In the genomic region with DNA sequence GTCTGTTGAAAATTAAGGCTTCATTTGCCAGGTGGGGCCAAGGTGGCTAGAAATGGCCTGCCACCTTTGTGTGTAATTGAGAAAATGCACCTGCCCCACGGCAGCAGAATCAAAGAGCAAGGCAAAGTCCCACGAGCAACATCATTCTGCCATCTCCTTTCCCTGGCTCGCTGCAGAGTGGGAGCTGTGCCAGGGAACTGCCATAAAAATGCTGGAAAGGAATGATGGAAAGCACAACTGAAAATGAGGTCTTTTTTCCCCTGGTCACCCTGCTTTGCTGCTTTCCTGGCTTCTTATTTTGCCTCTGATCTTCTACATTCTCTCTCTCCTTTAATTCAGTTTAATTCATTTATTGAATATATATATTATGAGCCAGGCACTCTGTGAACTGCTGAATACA, we compare ENCODE assay signal across 31 cellular contexts. TPM values are rescaled to one million over a fixed set of nuclear protein-coding genes. Genes with fewer than 3 reads are reported as not detected.
DNase-seq lines count a peak whose midpoint lies in the region; ATAC-seq, FAIRE-seq and TF ChIP-seq lines count a peak whose summit lies in the region.
"Had no signal": no experiment of that assay in that cellular context is flagged by ENCODE, and none has a peak within 500 bp of the region (broad histone marks: within the 10 kb centered on the region; RNA-seq: fewer than 3 reads in every experiment).

No MANE protein-coding gene starts in this region.

- no peak overlapping the region for H3K27ac ChIP-seq in H1 (ENCODE audit: low read depth, low read length)
- no peak overlapping the region for H3K27ac ChIP-seq in WERI-Rb-1
- H3K27ac ChIP-seq in naive thymus-derived CD4-positive, alpha-beta T cell (ENCODE audit: low read depth, low read length), result no peak overlapping the region
- H3K27ac ChIP-seq in colonic mucosa, result no peak overlapping the region
- H3K27ac ChIP-seq: A549, coronary artery, neural progenitor cell, parathyroid adenoma, SJCRH30, testis had no signal

- TF ChIP-seq RAD21 in H1 (IDR thresholded peaks at IDR 0.05 in 1 of 2, conservative IDR thresholded peaks at IDR 0.05 in 1 of 2; ENCODE audit: low read depth in 2 of 2, low read length in 2 of 2), result no peak

- no peaks in the 10 kb centered on the region for H3K79me2 ChIP-seq in H1 (ENCODE audit: control insufficient read depth in 1 of 2, insufficient read depth in 2 of 2, low read length in 2 of 2)
- H3K79me2 ChIP-seq: parathyroid adenoma had no signal

- no peak overlapping the region for H2AK5ac ChIP-seq in H1 (ENCODE audit: low read depth, low read length)

- H3K18ac ChIP-seq in H1 (ENCODE audit: extremely low read depth, low read length), result no peak overlapping the region

- no peak for ATAC-seq in naive thymus-derived CD4-positive, alpha-beta T cell
- ATAC-seq: A549; effector memory CD8-positive, alpha-beta T cell; left cardiac atrium had no signal

- H3K4me1 ChIP-seq in H1 (replicated peaks in 1 of 4; ENCODE audit: control insufficient read depth in 3 of 4, insufficient read depth in 4 of 4, low read length in 3 of 4), result no peaks in the 10 kb centered on the region
- peaks cover 0 to 3% of the 10 kb centered on the region in 2 donors for H3K4me1 ChIP-seq in naive thymus-derived CD4-positive, alpha-beta T cell (ENCODE audit: control insufficient read depth in 2 of 2, insufficient read depth in 2 of 2, low read length in 2 of 2)
- no peaks in the 10 kb centered on the region for H3K4me1 ChIP-seq in colonic mucosa
- H3K4me1 ChIP-seq: neural progenitor cell, parathyroid adenoma, testis had no signal

- H3K4me3 Mint-ChIP-seq in naive thymus-derived CD4-positive, alpha-beta T cell, result no peak overlapping the region
- H3K4me3 Mint-ChIP-seq: activated B cell treated with CpG ODN at 0.5 μM for 24 hours; activated CD4-positive, alpha-beta T cell treated with anti-CD3 and anti-CD28 coated beads, Interleukin-2, amount 10 ng/mL, durations not matched to agents 7 days and 5 days; activated naive CD8-positive, alpha-beta T cell treated with anti-CD3 and anti-CD28 coated beads, Interleukin-2, amount 10 ng/mL, durations not matched to agents 7 days and 5 days; CD4-positive, alpha-beta memory T cell; effector memory CD8-positive, alpha-beta T cell; H9; immature natural killer cell; memory B cell; neural progenitor cell; stimulated activated naive CD8-positive, alpha-beta T cell treated with anti-CD3 and anti-CD28 coated beads, Interleukin-15, Interleukin-2, amounts not matched to agents 100 ng/mL and 50 ng/mL, for 24 hours had no signal

- no peaks in the 10 kb centered on the region for H3K9me3 ChIP-seq in H1 (ENCODE audit: insufficient read depth in 2 of 2, low read depth in 1 of 2, low read length in 1 of 2)
- H3K9me3 ChIP-seq in WERI-Rb-1 (ENCODE audit: severe bottlenecking), result peaks cover 10% of the 10 kb centered on the region
- H3K9me3 ChIP-seq in naive thymus-derived CD4-positive, alpha-beta T cell (ENCODE audit: control insufficient read depth in 2 of 3, low read length in 3 of 3), result no peaks in the 10 kb centered on the region
- no peaks in the 10 kb centered on the region for H3K9me3 ChIP-seq in colonic mucosa
- H3K9me3 ChIP-seq: testis had no signal

- peak; percentile 15 for DNase-seq in NCI-H748 (lab: John Stamatoyannopoulos, UW; ENCODE audit: unreplicated experiment)
- DNase-seq in NCI-H748 treated with DMSO at 0.1 percent for 48 hours (lab: John Stamatoyannopoulos, UW), result no peak
- DNase-seq in NCI-H2171 treated with DMSO at 0.1 percent for 48 hours (lab: John Stamatoyannopoulos, UW), result peak; percentile 63
- no peak for DNase-seq in H1 (ENCODE audit: low read depth in 1 of 2, low spot score in 2 of 2)
- DNase-seq in WERI-Rb-1, result no peak
- DNase-seq in naive thymus-derived CD4-positive, alpha-beta T cell, result no peak
- DNase-seq in colonic mucosa, result no peak
- DNase-seq in MV-4-11 (lab: John Stamatoyannopoulos, UW), result no peak
- DNase-seq: activated B cell treated with CpG ODN at 0.5 μM for 24 hours; activated CD4-positive, alpha-beta T cell treated with anti-CD3 and anti-CD28 coated beads, Interleukin-2, amount 10 ng/mL, durations not matched to agents 7 days and 5 days; activated effector memory CD4-positive, alpha-beta T cell treated with anti-CD3 and anti-CD28 coated beads, Interleukin-2, amount 50 U/mL, for 16 hours; activated naive CD8-positive, alpha-beta T cell treated with anti-CD3 and anti-CD28 coated beads, Interleukin-2, amount 10 ng/mL, durations not matched to agents 7 days and 5 days; CD4-positive, alpha-beta memory T cell; effector memory CD8-positive, alpha-beta T cell; erythroblast; H9; immature natural killer cell; left cardiac atrium; NCI-H2227 treated with DMSO at 0.1 percent for 48 hours; NCI-H82; SJCRH30; stimulated activated CD4-positive, alpha-beta T cell treated with anti-CD3 and anti-CD28 coated beads, Interleukin-1b, Interleukin-23, amount 100 ng/mL, for 48 hours; testis had no signal

- H2BK12ac ChIP-seq in H1 (ENCODE audit: low read depth, low read length), result no peak overlapping the region

- H3K4me3 ChIP-seq in H1 (ENCODE audit: extremely low read depth in 1 of 4, insufficient read depth in 2 of 4, low read depth in 3 of 4, low read length in 4 of 4) (no peak overlapping the region), WERI-Rb-1 (ENCODE audit: low read depth, low read length) (no peak overlapping the region), colonic mucosa (no peak overlapping the region)
- no peak overlapping the region for H3K4me3 ChIP-seq in naive thymus-derived CD4-positive, alpha-beta T cell (ENCODE audit: low read length)
- H3K4me3 ChIP-seq: A549, coronary artery, neural progenitor cell, SJCRH30, testis had no signal

- CTCF ChIA-PET in H1 (lab: Charles Lee; ENCODE audit: partially characterized antibody), result no interaction called here
- CTCF ChIA-PET in naive thymus-derived CD4-positive, alpha-beta T cell (lab: Charles Lee), result no interaction called here

- no peak overlapping the region for H2BK15ac ChIP-seq in H1 (ENCODE audit: low read length)

- no peak overlapping the region for H4K5ac ChIP-seq in H1 (ENCODE audit: insufficient read length, low read depth, low read length)

- intact Hi-C loops in naive thymus-derived CD4-positive, alpha-beta T cell (cut with micrococcal nuclease), result no loop called here
- intact Hi-C loops in colonic mucosa (cut with DNase I), result no loop called here

- H3K23me2 ChIP-seq in H1 (ENCODE audit: low read depth, low read length), result peaks cover 2% of the 10 kb centered on the region; the same call in 1 of the 2 replicates

- 96% methylated on average over 3 of the region's 3 CpGs; no CpG with 5 or more reads in 1 of the 2 experiments for WGBS in H1 (ENCODE audit: extremely low coverage in 1 of 2, insufficient coverage in 1 of 2, insufficient read length in 1 of 2, insufficient replicate concordance in 2 of 2, low coverage in 1 of 2, low lambda C conversion rate in 2 of 2, missing lambda C conversion rate in 1 of 2), 2 experiments

- H3K27me3 ChIP-seq in H1 (replicated peaks in 1 of 4; ENCODE audit: control insufficient read depth in 3 of 4, extremely low read depth in 1 of 4, insufficient read depth in 3 of 4, low read length in 3 of 4) (peaks cover 1 to 15% (median 11%) of the 10 kb centered on the region in 4 experiments), WERI-Rb-1 (ENCODE audit: insufficient read depth, low read depth, severe bottlenecking) (peaks cover 73% of the 10 kb centered on the region), colonic mucosa (peaks cover 3% of the 10 kb centered on the region)
- peaks cover 0 to 3% of the 10 kb centered on the region in 2 donors for H3K27me3 ChIP-seq in naive thymus-derived CD4-positive, alpha-beta T cell (ENCODE audit: control insufficient read depth in 2 of 2, insufficient read depth in 2 of 2, low read length in 2 of 2)
- H3K27me3 ChIP-seq: SJCRH30, testis had no signal

- no peak for TF ChIP-seq POLR2A in H1 (IDR thresholded peaks at IDR 0.05; ENCODE audit: control extremely low read depth in 1 of 2, low read depth in 2 of 2, low read length in 2 of 2)

- H3K56ac ChIP-seq in H1 (replicated peaks; ENCODE audit: insufficient read length, low read depth, low read length), result no peak overlapping the region

- no peak overlapping the region for H3K14ac ChIP-seq in H1 (ENCODE audit: insufficient read length)

- no peak overlapping the region for H3K4ac ChIP-seq in H1 (replicated peaks; ENCODE audit: insufficient read length, low read depth, low read length)

- H3K23ac ChIP-seq in H1 (ENCODE audit: insufficient read length), result no peak overlapping the region

- H2BK120ac ChIP-seq in H1 (replicated peaks; ENCODE audit: low read depth, low read length), result no peak overlapping the region

- H2BK5ac ChIP-seq in H1 (ENCODE audit: low read depth, low read length), result no peak overlapping the region

- peaks cover 28 to 55% (median 37%) of the 10 kb centered on the region in 5 donors for H3K27me3 Mint-ChIP-seq in naive thymus-derived CD4-positive, alpha-beta T cell

- TF ChIP-seq CTCF in H1 (IDR thresholded peaks at IDR 0.05; ENCODE audit: control extremely low read depth in 1 of 3, insufficient read depth in 1 of 3, low read depth in 1 of 3, low read length in 3 of 3), result no peak
- no peak for TF ChIP-seq CTCF in WERI-Rb-1 (IDR thresholded peaks at IDR 0.05; ENCODE audit: low read depth, low read length)
- TF ChIP-seq CTCF in colonic mucosa (IDR thresholded peaks at IDR 0.05), result no peak

- peaks cover 3 to 6% (median 4%) of the 10 kb centered on the region in 7 donors for H3K4me1 Mint-ChIP-seq in naive thymus-derived CD4-positive, alpha-beta T cell

- H3K4me2 ChIP-seq in H1 (ENCODE audit: insufficient read depth in 1 of 2, low read depth in 2 of 2, low read length in 2 of 2), result no peak overlapping the region
- H3K4me2 ChIP-seq: A549, neural progenitor cell had no signal

- H3K36me3 ChIP-seq in H1 (ENCODE audit: control insufficient read depth in 2 of 4, insufficient read depth in 4 of 4, low read length in 3 of 4), result no peaks in the 10 kb centered on the region
- no peaks in the 10 kb centered on the region for H3K36me3 ChIP-seq in WERI-Rb-1
- no peaks in the 10 kb centered on the region for H3K36me3 ChIP-seq in naive thymus-derived CD4-positive, alpha-beta T cell (ENCODE audit: control insufficient read depth in 2 of 3, insufficient read depth in 3 of 3, low read length in 3 of 3)
- H3K36me3 ChIP-seq in colonic mucosa, result no peaks in the 10 kb centered on the region
- H3K36me3 ChIP-seq: neural progenitor cell, SJCRH30 had no signal

- POLR2A ChIA-PET in H1 (lab: Charles Lee; ENCODE audit: partially characterized antibody), result no interaction called here
- POLR2A ChIA-PET in naive thymus-derived CD4-positive, alpha-beta T cell (lab: Charles Lee), result no interaction called here

- H4K20me1 ChIP-seq in H1 (replicated peaks in 1 of 2; ENCODE audit: control insufficient read depth in 1 of 2, insufficient read depth in 2 of 2, low read length in 2 of 2), result no peaks in the 10 kb centered on the region

- H3K79me1 ChIP-seq in H1 (ENCODE audit: low read depth, low read length), result no peaks in the 10 kb centered on the region

- no peak overlapping the region for H2BK20ac ChIP-seq in H1 (ENCODE audit: low read length)

- FAIRE-seq in H1 (lab: Jason Lieb, UNC), result no peak
- FAIRE-seq: A549, GM12891 had no signal

- H2AFZ ChIP-seq in H1 (ENCODE audit: low read length), result 0 out of 2 replicates have a peak overlapping the region, but pooled peaks have one; percentile 46
- H2AFZ ChIP-seq: neural progenitor cell, parathyroid adenoma had no signal

- no peak overlapping the region; the same call in 1 of the 2 replicates for H4K8ac ChIP-seq in H1 (ENCODE audit: extremely low read depth, insufficient read depth, low read length)

- H3K9ac ChIP-seq in H1 (replicated peaks in 1 of 4; ENCODE audit: extremely low read depth in 1 of 4, low read depth in 3 of 4, low read length in 3 of 4), result no peak overlapping the region
- no peak overlapping the region for H3K9ac ChIP-seq in colonic mucosa (ENCODE audit: low read depth in 2 of 2, low read length in 2 of 2)
- H3K9ac ChIP-seq: neural progenitor cell, parathyroid adenoma had no signal

- peaks cover 0 to 6% (median 0%) of the 10 kb centered on the region in 5 donors for H3K36me3 Mint-ChIP-seq in naive thymus-derived CD4-positive, alpha-beta T cell
- H3K36me3 Mint-ChIP-seq: activated naive CD8-positive, alpha-beta T cell treated with anti-CD3 and anti-CD28 coated beads, Interleukin-2, amount 10 ng/mL, durations not matched to agents 7 days and 5 days; CD4-positive, alpha-beta memory T cell had no signal

- no peak for TF ChIP-seq EP300 in H1 (IDR thresholded peaks at IDR 0.05; ENCODE audit: borderline replicate concordance in 1 of 2, low read depth in 2 of 2, low read length in 2 of 2)

- peaks cover 0 to 4% (median 0%) of the 10 kb centered on the region in 11 donors for H3K9me3 Mint-ChIP-seq in naive thymus-derived CD4-positive, alpha-beta T cell
- H3K9me3 Mint-ChIP-seq: activated B cell treated with CpG ODN at 0.5 μM for 24 hours; activated CD4-positive, alpha-beta T cell treated with anti-CD3 and anti-CD28 coated beads, Interleukin-2, amount 10 ng/mL, durations not matched to agents 7 days and 5 days; effector memory CD8-positive, alpha-beta T cell; H9; immature natural killer cell; memory B cell; stimulated activated naive CD8-positive, alpha-beta T cell treated with anti-CD3 and anti-CD28 coated beads, Interleukin-15, Interleukin-2, amounts not matched to agents 100 ng/mL and 50 ng/mL, for 24 hours had no signal

- H3K27ac Mint-ChIP-seq in naive thymus-derived CD4-positive, alpha-beta T cell, result no peak overlapping the region
- H3K27ac Mint-ChIP-seq: activated B cell treated with CpG ODN at 0.5 μM for 24 hours; activated CD4-positive, alpha-beta T cell treated with anti-CD3 and anti-CD28 coated beads, Interleukin-2, amount 10 ng/mL, durations not matched to agents 7 days and 5 days; activated naive CD8-positive, alpha-beta T cell treated with anti-CD3 and anti-CD28 coated beads, Interleukin-2, amount 10 ng/mL, durations not matched to agents 7 days and 5 days; CD4-positive, alpha-beta memory T cell; effector memory CD8-positive, alpha-beta T cell; H9; immature natural killer cell; memory B cell; neural progenitor cell; stimulated activated naive CD8-positive, alpha-beta T cell treated with anti-CD3 and anti-CD28 coated beads, Interleukin-15, Interleukin-2, amounts not matched to agents 100 ng/mL and 50 ng/mL, for 24 hours had no signal

- no peak overlapping the region for H4K91ac ChIP-seq in H1 (replicated peaks; ENCODE audit: insufficient read length, low read length)

RNA-seq across cellular contexts. Expression of gene OLFML2B, which starts 5.5 kb away (rescaled TPM):
- total RNA-seq in H1 (2021; fragmentation: NEBNext Ultra II Directional; extraction: Animal tissue kit (Norgen Biotek cat#: 25700)), result 8.4 and 10.4 TPM in 2 replicates
- polyA plus RNA-seq in H1 (2011; rRNA removed), result 6.5 and 7.8 TPM in 2 replicates
- polyA plus RNA-seq in H1 (2011; cell fraction: cytosol; rRNA removed), result 4.4 TPM
- polyA plus RNA-seq in H1 (2011; cell fraction: nucleus; rRNA removed), result 8.2 TPM
- polyA plus RNA-seq in H1 (2012, experiment 1 of 2), result 8.7 to 11.2 TPM (median 10.2 TPM) in 4 replicates
- polyA plus RNA-seq in H1 (2012, experiment 2 of 2), result 5.0 TPM
- polyA plus RNA-seq in H1 (2013, experiment 1 of 2), result 17.4 TPM
- polyA plus RNA-seq in H1 (2013, experiment 2 of 2), result 14.7 TPM
- 4.4 and 10.8 TPM in 2 replicates for polyA minus RNA-seq in H1 (2011; rRNA and poly(A)+ RNA removed)
- 4.8 TPM for polyA minus RNA-seq in H1 (2011; cell fraction: cytosol; rRNA and poly(A)+ RNA removed)
- 3.3 TPM for polyA minus RNA-seq in H1 (2011; cell fraction: nucleus; rRNA and poly(A)+ RNA removed)
- total RNA-seq in naive thymus-derived CD4-positive, alpha-beta T cell, result under 1 TPM in 3 of 5 experiments, not detected in 2; 0.27 to 0.47 (median 0.35) TPM
- polyA plus RNA-seq in naive thymus-derived CD4-positive, alpha-beta T cell, result under 1 TPM; 0.07 to 0.24 TPM
- 1 to 10 TPM in 1 of 2 donors, under 1 TPM in 1; 0.57 to 5.2 TPM for total RNA-seq in colonic mucosa
- total RNA-seq: activated B cell treated with CpG ODN at 0.5 μM for 24 hours; activated CD4-positive, alpha-beta T cell treated with anti-CD3 and anti-CD28 coated beads, Interleukin-2, amount 10 ng/mL, durations not matched to agents 7 days and 5 days; activated CD8-positive, alpha-beta memory T cell treated with anti-CD3 and anti-CD28 coated beads for 36 hours had no signal
- polyA plus RNA-seq: CD4-positive, alpha-beta memory T cell; immature natural killer cell had no signal

RNA-seq across cellular contexts. Expression of gene NOS1AP, which starts 40.3 kb away (rescaled TPM):
- 11.4 and 12.1 TPM in 2 replicates for total RNA-seq in H1 (2021; fragmentation: NEBNext Ultra II Directional; extraction: Animal tissue kit (Norgen Biotek cat#: 25700))
- 2.4 and 4.9 TPM in 2 replicates for polyA plus RNA-seq in H1 (2011; rRNA removed)
- polyA plus RNA-seq in H1 (2011; cell fraction: cytosol; rRNA removed), result 2.4 TPM
- polyA plus RNA-seq in H1 (2011; cell fraction: nucleus; rRNA removed), result 9.6 TPM
- polyA plus RNA-seq in H1 (2012, experiment 1 of 2), result 5.1 to 7.5 TPM (median 5.5 TPM) in 4 replicates
- 3.4 TPM for polyA plus RNA-seq in H1 (2012, experiment 2 of 2)
- polyA plus RNA-seq in H1 (2013, experiment 1 of 2), result 4.1 TPM
- 4.1 TPM for polyA plus RNA-seq in H1 (2013, experiment 2 of 2)
- polyA minus RNA-seq in H1 (2011; rRNA and poly(A)+ RNA removed), result 5.8 and 8.0 TPM in 2 replicates
- 10.8 TPM for polyA minus RNA-seq in H1 (2011; cell fraction: cytosol; rRNA and poly(A)+ RNA removed)
- polyA minus RNA-seq in H1 (2011; cell fraction: nucleus; rRNA and poly(A)+ RNA removed), result 30.6 TPM
- under 1 TPM in 2 of 5 experiments, not detected in 3; 0.08 to 0.15 TPM for total RNA-seq in naive thymus-derived CD4-positive, alpha-beta T cell
- polyA plus RNA-seq in naive thymus-derived CD4-positive, alpha-beta T cell, result not detected
- total RNA-seq in colonic mucosa, result 10 to 100 TPM in 1 of 2 donors, 1 to 10 TPM in 1; 9.0 to 14.4 TPM
- total RNA-seq: activated B cell treated with CpG ODN at 0.5 μM for 24 hours; activated naive CD8-positive, alpha-beta T cell treated with anti-CD3 and anti-CD28 coated beads, Interleukin-2, amount 10 ng/mL, durations not matched to agents 7 days and 5 days; CD4-positive, alpha-beta memory T cell had no signal
- polyA plus RNA-seq: CD4-positive, alpha-beta memory T cell; immature natural killer cell had no signal

Comparison
In these comparisons a context has a peak if more than half of its experiments do, and no peak if none do; other contexts are left out.
1. DNase-seq: peak in NCI-H748 (single experiment) and NCI-H2171 treated with DMSO at 0.1 percent for 48 hours (single experiment); none in NCI-H748 treated with DMSO at 0.1 percent for 48 hours (single experiment), H1 (0 of 2), WERI-Rb-1 (single experiment), naive thymus-derived CD4-positive, alpha-beta T cell (0 of 9), colonic mucosa (single experiment) and MV-4-11 (single experiment).
2. RNA of gene NOS1AP, which starts 40.3 kb away (total RNA-seq): 9.0 to 14.4 TPM in colonic mucosa and 11.4 to 12.1 TPM in H1; 0.08 to 0.15 TPM in naive thymus-derived CD4-positive, alpha-beta T cell; every median in the first group is over 4 times any median in the second.